9 cellular contexts compared by ENCODE assay signal in the genomic region with DNA sequence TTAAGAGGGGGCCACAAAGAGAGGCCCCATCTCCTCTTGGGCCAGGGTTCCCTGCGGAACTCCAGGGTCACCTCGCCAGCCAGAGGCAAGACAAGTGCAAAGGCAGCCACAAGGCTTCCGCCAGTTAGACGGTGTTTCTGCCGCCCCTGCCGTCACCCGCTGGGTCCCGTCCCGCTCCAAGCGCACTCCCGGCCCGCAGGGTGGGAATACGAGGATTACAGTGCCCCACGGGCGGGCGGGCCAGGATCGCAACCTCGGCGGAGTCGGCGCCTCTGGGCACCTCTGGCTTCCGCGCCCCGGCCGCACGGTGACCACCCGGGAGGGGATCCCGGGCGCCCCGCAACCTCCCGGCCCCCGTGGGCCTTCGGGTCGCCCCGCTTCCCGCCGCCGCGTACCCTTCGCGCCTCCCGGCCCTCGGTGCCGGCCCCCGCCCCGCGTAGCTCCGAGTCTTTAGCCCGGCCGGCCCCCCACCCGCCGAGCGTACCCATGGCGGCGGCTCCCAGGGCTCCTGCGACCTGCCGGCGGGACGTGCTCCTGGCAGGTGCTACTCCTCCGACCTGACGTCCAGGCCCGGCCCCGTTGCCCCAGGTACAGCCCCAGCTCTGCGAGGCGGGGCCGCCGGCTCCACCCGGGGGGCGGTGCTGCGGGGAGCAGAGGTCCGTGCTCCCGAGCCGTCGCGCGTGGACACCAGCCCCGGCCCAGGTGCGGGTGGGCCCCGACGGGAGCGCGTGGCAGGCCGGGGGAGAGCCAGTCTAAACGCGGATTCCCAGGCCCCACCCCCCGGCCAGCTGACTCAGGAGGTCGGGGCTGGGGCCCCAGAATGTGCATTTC. TPM values are rescaled to one million over a fixed set of nuclear protein-coding genes. Genes with fewer than 3 reads are reported as not detected.
DNase-seq lines count a peak whose midpoint lies in the region; ATAC-seq, FAIRE-seq and TF ChIP-seq lines count a peak whose summit lies in the region.
"Had no signal": no experiment of that assay in that cellular context is flagged by ENCODE, and none has a peak within 500 bp of the region (broad histone marks: within the 10 kb centered on the region; RNA-seq: fewer than 3 reads in every experiment).

A gene with protein sequence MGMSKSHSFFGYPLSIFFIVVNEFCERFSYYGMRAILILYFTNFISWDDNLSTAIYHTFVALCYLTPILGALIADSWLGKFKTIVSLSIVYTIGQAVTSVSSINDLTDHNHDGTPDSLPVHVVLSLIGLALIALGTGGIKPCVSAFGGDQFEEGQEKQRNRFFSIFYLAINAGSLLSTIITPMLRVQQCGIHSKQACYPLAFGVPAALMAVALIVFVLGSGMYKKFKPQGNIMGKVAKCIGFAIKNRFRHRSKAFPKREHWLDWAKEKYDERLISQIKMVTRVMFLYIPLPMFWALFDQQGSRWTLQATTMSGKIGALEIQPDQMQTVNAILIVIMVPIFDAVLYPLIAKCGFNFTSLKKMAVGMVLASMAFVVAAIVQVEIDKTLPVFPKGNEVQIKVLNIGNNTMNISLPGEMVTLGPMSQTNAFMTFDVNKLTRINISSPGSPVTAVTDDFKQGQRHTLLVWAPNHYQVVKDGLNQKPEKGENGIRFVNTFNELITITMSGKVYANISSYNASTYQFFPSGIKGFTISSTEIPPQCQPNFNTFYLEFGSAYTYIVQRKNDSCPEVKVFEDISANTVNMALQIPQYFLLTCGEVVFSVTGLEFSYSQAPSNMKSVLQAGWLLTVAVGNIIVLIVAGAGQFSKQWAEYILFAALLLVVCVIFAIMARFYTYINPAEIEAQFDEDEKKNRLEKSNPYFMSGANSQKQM (minus strand): TSS at position 562 of the 831 bp plus-strand sequence. CDS start 74 bp downstream, at position 488.

- no peak within 1 kb of the TSS for H3K27ac ChIP-seq in mammary epithelial cell (ENCODE audit: insufficient read depth, low read depth, low read length)
- H3K27ac ChIP-seq in HepG2 (ENCODE audit: extremely low read length, insufficient read depth, low read length): no peak within 1 kb of the TSS
- H3K27ac ChIP-seq in stomach: no peak within 1 kb of the TSS

- ATAC-seq in HepG2 (peak; percentile 40), HG03342 (IDR thresholded peaks at IDR 0.05; ENCODE audit: unreplicated experiment) (no peak)

- H4K20me1 ChIP-seq in mammary epithelial cell (ENCODE audit: insufficient read depth, low read length) (no peaks in the 10 kb centered on the region), HepG2 (ENCODE audit: insufficient read depth, low read length) (no peaks in the 10 kb centered on the region)

- dilution Hi-C loops in mammary epithelial cell (cut with HindIII; ENCODE audit: low sequenced_read_pairs): no loop called here

- peak within 1 kb of the TSS; percentile 57 for H2AFZ ChIP-seq in mammary epithelial cell (ENCODE audit: low read depth, low read length)
- H2AFZ ChIP-seq in HepG2 (ENCODE audit: low read length): no peak within 1 kb of the TSS

- POLR2A ChIA-PET in HepG2 (lab: Yijun Ruan, JAX): no interaction called here

- H3K9me3 ChIP-seq in mammary epithelial cell (replicated peaks; ENCODE audit: insufficient read depth, low read length): peaks cover 6% of the 10 kb centered on the region
- no peaks in the 10 kb centered on the region for H3K9me3 ChIP-seq in HepG2 (ENCODE audit: low read length)
- H3K9me3 ChIP-seq in stomach: peaks cover 0 to 14% (median 2%) of the 10 kb centered on the region in 4 donors

- in situ Hi-C loops in mammary epithelial cell (cut with MboI; ENCODE audit: low sequenced_read_pairs in 2 of 2): no loop called here
- in situ Hi-C loops in HepG2 (cut with HindIII; ENCODE audit: extremely low pct_ligation_motif_present, low pct_unique_long_range_greater_than_20kb): no loop called here

- intact Hi-C loops in mammary epithelial cell (cut with micrococcal nuclease): no loop called here
- intact Hi-C loops in HepG2 (cut with micrococcal nuclease; ENCODE audit: unreplicated experiment): no loop called here
- intact Hi-C loops in stomach (cut with DNase I; ENCODE audit: low total_unique reads): no loop called here

- CTCF ChIA-PET in mammary epithelial cell (lab: Charles Lee; ENCODE audit: low non-redundant PET): no interaction called here
- CTCF ChIA-PET in HepG2 (lab: Yijun Ruan, JAX; ENCODE audit: low intra/inter-chr PET ratio, low total read pairs): no interaction called here

- TF ChIP-seq RAD21 in HepG2 (CRISPR knock-in tag; IDR thresholded peaks at IDR 0.05): no peak

- H3K4me2 ChIP-seq in mammary epithelial cell (ENCODE audit: insufficient read depth, low read depth, low read length) (peak within 1 kb of the TSS; percentile 88), HepG2 (ENCODE audit: low read depth, low read length) (peak within 1 kb of the TSS; percentile 50)

- TF ChIP-seq EP300 in HepG2 (IDR thresholded peaks at IDR 0.05; ENCODE audit: low read depth in 2 of 2, low read length in 2 of 2) (no peak), HepG2 (CRISPR knock-in tag; IDR thresholded peaks at IDR 0.05; ENCODE audit: borderline replicate concordance) (no peak), stomach (IDR thresholded peaks at IDR 0.05) (no peak)

- H3K36me3 ChIP-seq in mammary epithelial cell (ENCODE audit: insufficient read depth, low read length): no peaks in the 10 kb centered on the region
- no peaks in the 10 kb centered on the region for H3K36me3 ChIP-seq in HepG2 (replicated peaks in 1 of 2; ENCODE audit: control insufficient read depth in 1 of 2, insufficient read depth in 2 of 2, low read length in 2 of 2)
- no peaks in the 10 kb centered on the region for H3K36me3 ChIP-seq in stomach

- H3K4me3 ChIP-seq in mammary epithelial cell (replicated peaks in 1 of 3; ENCODE audit: insufficient read depth in 1 of 3, low read depth in 2 of 3, low read length in 3 of 3) (no peak within 1 kb of the TSS), HepG2 (replicated peaks in 1 of 3; ENCODE audit: insufficient read depth in 1 of 3, low read depth in 2 of 3, low read length in 3 of 3) (peak within 1 kb of the TSS in 1 of 3 experiments; percentile 46; a peak in 2 of 6 replicates), stomach (peak within 1 kb of the TSS; percentile 45 to 55 (median 48))

- 5% methylated on average over 30 of the region's 87 CpGs for WGBS in mammary epithelial cell (ENCODE audit: low coverage, missing lambda C conversion rate)
- WGBS in HepG2 (ENCODE audit: low lambda C conversion rate): 56% methylated on average over 7 of the region's 87 CpGs
- WGBS in stomach, 5 donors: 3 to 4% (median 3%) methylated on average over 13 to 87 of the region's 87 CpGs

- H3K79me2 ChIP-seq in mammary epithelial cell (ENCODE audit: insufficient read depth, low read length) (no peaks in the 10 kb centered on the region), HepG2 (ENCODE audit: insufficient read depth, low read length) (no peaks in the 10 kb centered on the region)

- TF ChIP-seq CTCF in mammary epithelial cell (conservative IDR thresholded peaks at IDR 0.05 in 1 of 2, IDR thresholded peaks at IDR 0.05 in 1 of 2; ENCODE audit: extremely low read depth in 1 of 2, insufficient read depth in 1 of 2, low read depth in 1 of 2, low read length in 2 of 2): no peak
- no peak for TF ChIP-seq CTCF in HepG2 (CRISPR knock-in tag; IDR thresholded peaks at IDR 0.05)
- no peak for TF ChIP-seq CTCF in stomach (IDR thresholded peaks at IDR 0.05)

- FAIRE-seq in HepG2 (lab: Jason Lieb, UNC): no peak

- peaks cover 8% of the 10 kb centered on the region for H3K4me1 ChIP-seq in mammary epithelial cell (ENCODE audit: insufficient read depth, low read length)
- H3K4me1 ChIP-seq in HepG2 (ENCODE audit: insufficient read depth, low read length): peaks cover 18% of the 10 kb centered on the region
- peaks cover 13 to 16% (median 15%) of the 10 kb centered on the region in 4 donors for H3K4me1 ChIP-seq in stomach

- no TSS peak for BruUV-seq in mammary epithelial cell (replicated peaks; lab: Mats Ljungman, UMichigan)
- BruUV-seq in HepG2 (replicated peaks; lab: Mats Ljungman, UMichigan): no TSS peak

- H3K27me3 ChIP-seq in mammary epithelial cell (ENCODE audit: insufficient read depth, low read length): peaks cover 19% of the 10 kb centered on the region
- peaks cover 7 to 16% of the 10 kb centered on the region in 2 experiments for H3K27me3 ChIP-seq in HepG2 (ENCODE audit: control insufficient read depth in 1 of 2, insufficient read depth in 2 of 2, low read length in 2 of 2)
- H3K27me3 ChIP-seq in stomach: peaks cover 0 to 68% (median 26%) of the 10 kb centered on the region in 3 donors

- DNase-seq in NCI-H146 treated with DMSO at 0.1 percent for 48 hours (lab: John Stamatoyannopoulos, UW; ENCODE audit: unreplicated experiment) (peak; percentile 30), mammary epithelial cell (no peak), HepG2 (ENCODE audit: low spot score) (no peak), stomach (no peak), AG08395 (ENCODE audit: low spot score) (no peak)
- DNase-seq in activated CD4-positive, CD25-positive, alpha-beta regulatory T cell (lab: John Stamatoyannopoulos, UW): no peak
- DNase-seq: activated CD4-positive, CD25-positive, alpha-beta regulatory T cell treated with anti-CD3 and anti-CD28 coated beads, Interleukin-2, amount 50 U/mL, for 72 hours; Kasumi-1 had no signal

- TF ChIP-seq POLR2A in HepG2 (IDR thresholded peaks at IDR 0.05; ENCODE audit: insufficient read depth in 1 of 2, low read depth in 2 of 2, low read length in 2 of 2) (no peak), stomach (IDR thresholded peaks at IDR 0.05) (no peak)

- H3K9ac ChIP-seq in mammary epithelial cell (ENCODE audit: insufficient read depth, low read length): no peak within 1 kb of the TSS
- no peak within 1 kb of the TSS for H3K9ac ChIP-seq in HepG2 (ENCODE audit: insufficient read depth, low read depth, low read length)

RNA-seq across cellular contexts. Expression of the gene that starts here (rescaled TPM):
- under 1 TPM in 1 of 2 donors, not detected in 1; 0.50 TPM for total RNA-seq in mammary epithelial cell
- 0.03 TPM for polyA plus RNA-seq in mammary epithelial cell
- not detected for polyA minus RNA-seq in mammary epithelial cell
- 0.20 TPM in 2 replicates for total RNA-seq in HepG2 (2016; rRNA removed; fragmentation: Illumina TruSeq; extraction: Trizol)
- not detected in 2 replicates for total RNA-seq in HepG2 (2016; cell fraction: cytosol; rRNA removed; fragmentation: Illumina TruSeq; extraction: Trizol; ENCODE audit: low read depth)
- 0.11 and 0.19 TPM in 2 replicates for total RNA-seq in HepG2 (2016; cell fraction: insoluble cytoplasmic fraction; rRNA removed; fragmentation: Illumina TruSeq; extraction: Trizol)
- total RNA-seq in HepG2 (2016; cell fraction: membrane; rRNA removed; fragmentation: Illumina TruSeq; extraction: Trizol): 0.15 and 0.17 TPM in 2 replicates
- 0.19 and 0.31 TPM in 2 replicates for total RNA-seq in HepG2 (2016; cell fraction: nucleus; rRNA removed; fragmentation: Illumina TruSeq; extraction: Trizol)
- 0.17 and 0.20 TPM in 2 replicates for polyA plus RNA-seq in HepG2 (2011; rRNA removed)
- 0.15 and 0.17 TPM in 2 replicates for polyA plus RNA-seq in HepG2 (2011; cell fraction: cytosol; rRNA removed)
- polyA plus RNA-seq in HepG2 (2011; cell fraction: nucleus; rRNA removed): 0.27 and 0.61 TPM in 2 replicates
- polyA plus RNA-seq in HepG2 (2012): 0.47 and 0.95 TPM in 2 replicates
- 0.03 TPM in 1 of 2 replicates, not detected in the other for polyA plus RNA-seq in HepG2 (2016; cell fraction: cytosol; fragmentation: Illumina TruSeq; extraction: Trizol; ENCODE audit: low read depth)
- 0.08 and 0.12 TPM in 2 replicates for polyA plus RNA-seq in HepG2 (2016; cell fraction: insoluble cytoplasmic fraction; fragmentation: Illumina TruSeq; extraction: Trizol; ENCODE audit: low read depth)
- 0.07 TPM in 2 replicates for polyA plus RNA-seq in HepG2 (2016; cell fraction: membrane; fragmentation: Illumina TruSeq; extraction: Trizol; ENCODE audit: low read depth)
- 0.33 and 0.34 TPM in 2 replicates for polyA plus RNA-seq in HepG2 (2016; cell fraction: nucleus; fragmentation: Illumina TruSeq; extraction: Trizol; ENCODE audit: insufficient read depth, low read depth)
- polyA minus RNA-seq in HepG2 (2011; rRNA and poly(A)+ RNA removed; ENCODE audit: low replicate concordance): 0.50 TPM in 1 of 2 replicates, not detected in the other
- polyA minus RNA-seq in HepG2 (2011; cell fraction: cytosol; rRNA and poly(A)+ RNA removed): not detected in 2 replicates
- polyA minus RNA-seq in HepG2 (2011; cell fraction: nucleus; rRNA and poly(A)+ RNA removed): 0.52 and 0.99 TPM in 2 replicates
- total RNA-seq in stomach: 1 to 10 TPM in 1 of 5 donors, not detected in 4; 9.9 TPM
- under 1 TPM in 2 of 3 donors, not detected in 1; 0.15 to 0.19 TPM for polyA plus RNA-seq in stomach

Comparison
In these comparisons a context has a peak if more than half of its experiments do, and no peak if none do; other contexts are left out.
1. Peak in ATAC-seq and H3K4me2 ChIP-seq in HepG2; RNA of the gene not detected or under 1 TPM.
2. H3K4me3 ChIP-seq: peak in stomach (4 of 4); none in mammary epithelial cell (0 of 3).